ENCODE assay signal across 22 cellular contexts in genomic region chr10:94524146-94524545, GRCh38. TPM values are rescaled to one million over a fixed set of nuclear protein-coding genes. Genes with fewer than 3 reads are reported as not detected.
DNase-seq lines count a peak whose midpoint lies in the region; ATAC-seq and TF ChIP-seq lines count a peak whose summit lies in the region.
"Had no signal": no experiment of that assay in that cellular context is flagged by ENCODE, and none has a peak within 500 bp of the region (broad histone marks: within the 10 kb centered on the region; RNA-seq: fewer than 3 reads in every experiment).

No MANE protein-coding gene starts in this region.

- DNase-seq in A172 (ENCODE audit: low spot score) (peak; percentile 89), GM13977 (ENCODE audit: low spot score) (peak; percentile 9), PC-3 (peak; percentile 3), fibroblast of peridontal ligament (ENCODE audit: extremely low read depth) (peak; percentile 93), NCI-H2196 (lab: John Stamatoyannopoulos, UW; ENCODE audit: unreplicated experiment) (no peak), NCI-H82 treated with DMSO at 0.1 percent for 48 hours (lab: John Stamatoyannopoulos, UW; ENCODE audit: unreplicated experiment) (no peak), left ventricle myocardium superior (no peak)
- DNase-seq: 8988T; activated CD4-positive, CD25-positive, alpha-beta regulatory T cell; activated naive CD4-positive, alpha-beta T cell treated with anti-CD3 and anti-CD28 coated beads, Interleukin-2, amount 50 U/mL, for 16 hours; activated T-cell treated with anti-CD3 and anti-CD28 coated beads, Interleukin-2, amount 50 U/mL, for 4 hours; cortex of kidney; glutamatergic neuron; GOT3; NCI-H146; retina; SK-N-SH; stimulated activated CD4-positive, alpha-beta T cell treated with anti-CD3 and anti-CD28 coated beads, Interleukin-12 subunit alpha, Interleukin-12 subunit beta, amount 100 ng/mL, for 4 hours; substantia nigra; uterus had no signal

- no peak overlapping the region for H3K4me2 ChIP-seq in PC-3 (ENCODE audit: low read length)
- H3K4me2 ChIP-seq: SK-N-SH had no signal

- TF ChIP-seq CTCF in GM13977 (IDR thresholded peaks at IDR 0.05; ENCODE audit: extremely low read depth, insufficient read depth, missing control alignments) (no peak), PC-3 (conservative IDR thresholded peaks at IDR 0.05; ENCODE audit: low read depth, low read length) (no peak), gastroesophageal sphincter (IDR thresholded peaks at IDR 0.05) (no peak)

- H3K27me3 ChIP-seq in PC-3 (ENCODE audit: low read length), result no peaks in the 10 kb centered on the region
- no peaks in the 10 kb centered on the region for H3K27me3 ChIP-seq in gastroesophageal sphincter
- H3K27me3 ChIP-seq: uterus had no signal

- no peak overlapping the region for H3K9ac ChIP-seq in PC-3 (ENCODE audit: low read length)
- H3K9ac ChIP-seq: SK-N-SH had no signal

- no peak for TF ChIP-seq EP300 in gastroesophageal sphincter (IDR thresholded peaks at IDR 0.05)

- H3K9me2 ChIP-seq in PC-3 (replicated peaks; ENCODE audit: low read length), result no peaks in the 10 kb centered on the region
- H3K9me2 ChIP-seq: SK-N-SH had no signal

- ATAC-seq in PC-3, result no peak
- ATAC-seq in left ventricle myocardium superior, result no peak
- ATAC-seq in gastroesophageal sphincter, result no peak
- ATAC-seq: activated T-cell treated with anti-CD3 and anti-CD28 coated beads, Interleukin-2, amount 50 U/mL, for 4 hours; left lobe of liver had no signal

- H3K36me3 ChIP-seq in PC-3 (ENCODE audit: low read depth, low read length) (no peaks in the 10 kb centered on the region), gastroesophageal sphincter (peaks cover 0 to 56% of the 10 kb centered on the region in 2 donors)
- H3K36me3 ChIP-seq: uterus had no signal

- 85 to 96% methylated on average over 7 of the region's 7 CpGs for WGBS in gastroesophageal sphincter (ENCODE audit: low coverage in 1 of 2), 2 donors

- H3K27ac ChIP-seq in PC-3 (ENCODE audit: low read length) (no peak overlapping the region), gastroesophageal sphincter (no peak overlapping the region)
- H3K27ac ChIP-seq: uterus had no signal

- CTCF ChIA-PET in PC-3 (lab: Charles Lee), result no interaction called here

- no peaks in the 10 kb centered on the region for H3K4me1 ChIP-seq in PC-3 (ENCODE audit: insufficient read depth, low read length)
- no peaks in the 10 kb centered on the region for H3K4me1 ChIP-seq in gastroesophageal sphincter
- H3K4me1 ChIP-seq: uterus had no signal

- H3K4me3 ChIP-seq in PC-3 (ENCODE audit: low read length), result no peak overlapping the region
- no peak overlapping the region for H3K4me3 ChIP-seq in gastroesophageal sphincter
- H3K4me3 ChIP-seq: uterus had no signal

- no peaks in the 10 kb centered on the region for H3K79me2 ChIP-seq in PC-3 (ENCODE audit: low read length)

- TF ChIP-seq POLR2A in gastroesophageal sphincter (IDR thresholded peaks at IDR 0.05), result no peak

- POLR2A ChIA-PET in PC-3 (lab: Charles Lee; ENCODE audit: unreplicated experiment), result no interaction called here

- BruUV-seq in PC-3 (replicated peaks; lab: Mats Ljungman, UMichigan), result no TSS peak

- no peak overlapping the region for H2AFZ ChIP-seq in PC-3 (ENCODE audit: low read length)

- in situ Hi-C loops in GM13977 (cut with MboI; ENCODE audit: low pct_unique_long_range_greater_than_20kb, low sequenced_read_pairs, unreplicated experiment), result no loop called here

- intact Hi-C loops in PC-3 (cut with micrococcal nuclease), result no loop called here
- intact Hi-C loops in left ventricle myocardium superior (cut with micrococcal nuclease), result no loop called here

- H3K9me3 ChIP-seq in PC-3 (ENCODE audit: low read length) (no peaks in the 10 kb centered on the region), gastroesophageal sphincter (no peaks in the 10 kb centered on the region)
- H3K9me3 ChIP-seq: SK-N-SH, uterus had no signal

- H4K20me1 ChIP-seq in PC-3 (ENCODE audit: low read length), result no peaks in the 10 kb centered on the region

- no peaks in the 10 kb centered on the region for H3F3A ChIP-seq in PC-3 (ENCODE audit: low read length, unreplicated experiment)

RNA-seq across cellular contexts. Expression of gene HELLS, which starts 21.4 kb away (rescaled TPM):
- total RNA-seq in A172 (2014; rRNA removed; shearing (Covaris generic)), result 109 and 242 TPM in 2 replicates
- total RNA-seq in PC-3 (2014; rRNA removed), result 86.3 and 98.0 TPM in 2 replicates
- total RNA-seq in left ventricle myocardium superior, result 0.82 TPM
- total RNA-seq in gastroesophageal sphincter, result 10 to 100 TPM in 1 of 4 donors, 1 to 10 TPM in 3; 1.5 to 11.4 (median 4.3) TPM

Comparison
In these comparisons a context has a peak if more than half of its experiments do, and no peak if none do; other contexts are left out.
1. DNase-seq: peak in A172 (single experiment), GM13977 (single experiment), PC-3 (single experiment) and fibroblast of peridontal ligament (single experiment); none in NCI-H2196 (single experiment), NCI-H82 treated with DMSO at 0.1 percent for 48 hours (single experiment) and left ventricle myocardium superior (single experiment).